ENCODE assay signal across 8 cellular contexts in the genomic region with DNA sequence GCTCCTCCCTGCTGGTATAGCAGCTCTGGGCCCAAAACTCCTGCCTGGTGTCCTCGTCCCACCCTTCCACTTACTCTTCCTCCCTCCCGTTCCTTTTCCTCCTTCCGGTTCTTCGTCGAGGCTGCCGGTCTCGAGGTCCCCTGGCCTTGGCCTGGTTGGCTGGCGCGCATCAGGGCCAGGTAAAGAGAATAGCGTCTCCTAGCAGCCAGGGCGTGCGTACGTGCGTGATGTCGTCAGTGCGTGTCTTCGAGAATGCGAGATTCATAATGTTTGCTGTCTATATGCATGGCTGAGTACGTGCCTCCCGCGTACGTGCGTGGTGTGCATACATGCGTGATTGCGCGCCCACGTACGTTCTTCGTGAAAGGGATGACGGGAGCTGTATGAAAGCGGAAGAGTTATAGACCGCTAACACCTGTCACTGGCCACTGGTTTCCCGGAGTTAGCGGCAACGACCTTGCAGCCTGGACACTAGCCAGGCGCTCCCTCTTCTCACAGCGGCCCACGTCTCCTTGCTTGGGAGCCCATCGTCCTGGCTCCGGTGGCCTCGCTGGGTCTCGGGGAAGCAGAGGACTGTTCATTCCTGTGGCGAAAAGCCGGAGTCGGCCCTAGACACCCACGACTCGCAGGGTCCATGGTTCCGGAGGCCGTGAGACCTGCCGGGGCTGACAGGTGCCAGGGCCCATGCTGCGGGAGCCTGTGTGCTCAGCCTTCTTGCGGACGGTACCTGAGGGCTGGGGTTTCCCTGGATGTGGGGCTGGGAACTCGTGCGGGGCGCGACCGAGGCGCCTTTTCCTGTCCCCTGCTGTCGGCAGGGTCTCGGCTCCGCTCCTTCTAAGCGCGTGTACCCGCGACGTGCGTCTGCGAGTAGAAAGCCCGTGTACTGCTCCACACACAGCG. TPM values are rescaled to one million over a fixed set of nuclear protein-coding genes. Genes with fewer than 3 reads are reported as not detected.
DNase-seq lines count a peak whose midpoint lies in the region; ATAC-seq, FAIRE-seq and TF ChIP-seq lines count a peak whose summit lies in the region.

Gene EOLA1 (plus strand): TSS at position 392 of the 900 bp plus-strand sequence. CDS start 4,619 bp downstream, outside the sequence.

- FAIRE-seq in GM19239 (lab: Jason Lieb, UNC) = peak; percentile 100

- no peaks in the 10 kb centered on the region for H3K27me3 ChIP-seq in BE2C

- TF ChIP-seq CTCF in BE2C (IDR thresholded peaks at IDR 0.05; ENCODE audit: low read depth, low read length) = no peak

- H3K27ac ChIP-seq in cingulate gyrus (ENCODE audit: low read depth, low read length) = peak within 1 kb of the TSS; percentile 86

- H3K9me3 ChIP-seq in BE2C = no peaks in the 10 kb centered on the region

- no peaks in the 10 kb centered on the region for H3K36me3 ChIP-seq in BE2C

- DNase-seq in BE2C (peak; percentile 82), GM19239 (ENCODE audit: insufficient read length, low spot score) (peak; percentile 36), NCI-H524 treated with DMSO at 0.1 percent for 48 hours (lab: John Stamatoyannopoulos, UW) (peak; percentile 93), left lobe of liver (ENCODE audit: low spot score) (peak; percentile 87)
- peak; percentile 92 for DNase-seq in activated CD4-positive, alpha-beta T cell treated with anti-CD3 and anti-CD28 coated beads for 48 hours
- peak; percentile 86 for DNase-seq in stimulated activated CD4-positive, alpha-beta T cell treated with anti-CD3 and anti-CD28 coated beads, Interleukin-2, amount 100 ng/mL, for 24 hours

- peak; percentile 67 for ATAC-seq in HG03457 (IDR thresholded peaks at IDR 0.05; ENCODE audit: unreplicated experiment)
- peak; percentile 56 for ATAC-seq in left lobe of liver

- H3K4me1 ChIP-seq in BE2C = no peaks in the 10 kb centered on the region

- H3K4me3 ChIP-seq in BE2C (ENCODE audit: low read depth, low read length) = peak within 1 kb of the TSS; percentile 71

RNA-seq across cellular contexts. Expression of gene EOLA1, which starts in this region (rescaled TPM):
- polyA plus RNA-seq in BE2C (2012; ENCODE audit: insufficient read depth, insufficient read length, low read depth) = 53.4 TPM
- total RNA-seq in left lobe of liver = 13.5 TPM

Comparison
In these comparisons a context has a peak if more than half of its experiments do, and no peak if none do; other contexts are left out.
1. Peak in every context shown above with its lines: DNase-seq, ATAC-seq, H3K4me3 ChIP-seq and H3K27ac ChIP-seq.
2. DNase-seq: peak in every context shown above with its lines; median percentile 93 in NCI-H524 treated with DMSO at 0.1 percent for 48 hours; 92 in activated CD4-positive, alpha-beta T cell treated with anti-CD3 and anti-CD28 coated beads for 48 hours; 87 in left lobe of liver; 86 in stimulated activated CD4-positive, alpha-beta T cell treated with anti-CD3 and anti-CD28 coated beads, Interleukin-2, amount 100 ng/mL, for 24 hours; 82 in BE2C; 36 in GM19239.